Comparison of ENCODE assay signal across 15 cellular contexts in the genomic region with DNA sequence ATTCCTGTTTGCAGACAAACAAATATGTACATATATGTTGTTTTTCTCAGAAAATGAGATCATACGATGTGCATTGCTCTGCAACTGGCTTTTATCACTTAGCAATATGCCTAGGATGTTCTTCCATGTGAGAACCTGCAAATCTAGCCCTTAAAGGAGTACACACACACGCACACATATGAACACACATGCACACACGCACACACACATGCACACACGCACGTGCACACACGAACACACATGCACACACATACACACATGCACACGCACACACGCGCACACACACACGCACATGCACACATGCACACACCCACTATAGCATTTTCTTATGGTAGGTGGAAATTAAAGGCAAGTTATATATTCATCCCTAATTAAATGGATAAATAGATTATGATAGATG. TPM values are rescaled to one million over a fixed set of nuclear protein-coding genes. Genes with fewer than 3 reads are reported as not detected.
DNase-seq lines count a peak whose midpoint lies in the region; ATAC-seq and TF ChIP-seq lines count a peak whose summit lies in the region.
"Had no signal": no experiment of that assay in that cellular context is flagged by ENCODE, and none has a peak within 500 bp of the region (broad histone marks: within the 10 kb centered on the region; RNA-seq: fewer than 3 reads in every experiment).

No MANE protein-coding gene starts in this region.

- no peaks in the 10 kb centered on the region for H3K27me3 ChIP-seq in MM.1S (replicated peaks; ENCODE audit: insufficient read depth, low read length)
- H3K27me3 ChIP-seq in hepatocyte = no peaks in the 10 kb centered on the region

- H3K9me2 ChIP-seq in MM.1S (replicated peaks; ENCODE audit: insufficient read depth, low read length) (no peaks in the 10 kb centered on the region), hepatocyte (replicated peaks; ENCODE audit: insufficient read depth) (no peaks in the 10 kb centered on the region)

- DNase-seq in MM.1S (no peak), T-helper 17 cell (no peak), NCI-H1048 (lab: John Stamatoyannopoulos, UW) (no peak), hepatocyte (ENCODE audit: low spot score) (no peak)
- DNase-seq: BE2C; CD4-positive, alpha-beta memory T cell; DMS79; H9 had no signal

- H3K4me3 Mint-ChIP-seq in T-helper 17 cell = peak overlapping the region; percentile 2
- H3K4me3 Mint-ChIP-seq: CD4-positive, alpha-beta memory T cell; GM23338; H9; IgD-negative memory B cell had no signal

- no peaks in the 10 kb centered on the region for H3K36me3 ChIP-seq in HEK293 (ENCODE audit: control insufficient read depth in 2 of 2, insufficient read depth in 1 of 2, low read length in 2 of 2)
- H3K36me3 ChIP-seq in MM.1S (replicated peaks; ENCODE audit: insufficient read depth, low read length) = no peaks in the 10 kb centered on the region
- no peaks in the 10 kb centered on the region for H3K36me3 ChIP-seq in hepatocyte (replicated peaks; ENCODE audit: insufficient read depth, low read depth)
- H3K36me3 ChIP-seq: BE2C had no signal

- H3F3A ChIP-seq in MM.1S (ENCODE audit: insufficient read depth, low read length) = peaks cover 23% of the 10 kb centered on the region

- 67% methylated on average over 10 of the region's 10 CpGs for WGBS in hepatocyte (ENCODE audit: low lambda C conversion rate, missing lambda C conversion rate)

- H3K27ac ChIP-seq in HEK293 (ENCODE audit: extremely low read depth, low read depth, low read length) = no peak overlapping the region
- peak overlapping the region; percentile 98 for H3K27ac ChIP-seq in MM.1S (ENCODE audit: low read length)
- no peak overlapping the region for H3K27ac ChIP-seq in hepatocyte
- H3K27ac ChIP-seq: C4-2B had no signal

- no peaks in the 10 kb centered on the region for H3K27me3 Mint-ChIP-seq in T-helper 17 cell
- H3K27me3 Mint-ChIP-seq: IgD-negative memory B cell had no signal

- ATAC-seq in T-helper 17 cell (no peak), GM21737 (IDR thresholded peaks at IDR 0.05; ENCODE audit: unreplicated experiment) (no peak)
- ATAC-seq: GM23338 had no signal

- H4K20me1 ChIP-seq in MM.1S (ENCODE audit: insufficient read depth, low read length) = no peaks in the 10 kb centered on the region
- no peaks in the 10 kb centered on the region for H4K20me1 ChIP-seq in hepatocyte (ENCODE audit: insufficient read depth, poor library complexity, severe bottlenecking)

- H3K9ac ChIP-seq in MM.1S (ENCODE audit: low read length) = no peak overlapping the region

- TF ChIP-seq CTCF in HEK293 (tag by site-specific recombination; IDR thresholded peaks at IDR 0.05) (no peak), MM.1S (IDR thresholded peaks at IDR 0.05; ENCODE audit: low read length) (no peak), hepatocyte (IDR thresholded peaks at IDR 0.05; ENCODE audit: poor library complexity) (no peak)

- H3K4me2 ChIP-seq in MM.1S (ENCODE audit: low read depth, low read length) (peak overlapping the region; percentile 32; the same call in 1 of the 2 replicates), hepatocyte (no peak overlapping the region)
- H3K4me2 ChIP-seq: GM23338 had no signal

- no peaks in the 10 kb centered on the region for H3K4me1 ChIP-seq in HEK293 (ENCODE audit: control insufficient read depth, insufficient read depth, low read length)
- peaks cover 23% of the 10 kb centered on the region for H3K4me1 ChIP-seq in MM.1S (ENCODE audit: low read length)
- H3K4me1 ChIP-seq in hepatocyte (ENCODE audit: insufficient read depth) = no peaks in the 10 kb centered on the region
- H3K4me1 ChIP-seq: BE2C had no signal

- H2AFZ ChIP-seq in MM.1S (ENCODE audit: low read length) = no peak overlapping the region
- no peak overlapping the region for H2AFZ ChIP-seq in hepatocyte
- H2AFZ ChIP-seq: GM23338 had no signal

- H3K4me3 ChIP-seq in HEK293 (ENCODE audit: low read depth, low read length) (no peak overlapping the region), MM.1S (ENCODE audit: low read length) (no peak overlapping the region), hepatocyte (no peak overlapping the region)
- H3K4me3 ChIP-seq: GM23338 had no signal

- POLR2A ChIA-PET in HEK293 (lab: Yijun Ruan, JAX) = no interaction called here

- CTCF ChIA-PET in HEK293 (lab: Yijun Ruan, JAX) = no interaction called here

- H3K9me3 ChIP-seq in HEK293 (ENCODE audit: control insufficient read depth, insufficient read depth, low read depth, low read length) = no peaks in the 10 kb centered on the region
- no peaks in the 10 kb centered on the region for H3K9me3 ChIP-seq in MM.1S (replicated peaks; ENCODE audit: insufficient read depth, low read length)
- H3K9me3 ChIP-seq in T-helper 17 cell (ENCODE audit: control insufficient read depth, low read length, poor library complexity, severe bottlenecking) = no peaks in the 10 kb centered on the region
- no peaks in the 10 kb centered on the region for H3K9me3 ChIP-seq in hepatocyte (ENCODE audit: low read depth)
- H3K9me3 ChIP-seq: BE2C had no signal

- no peaks in the 10 kb centered on the region for H3K79me2 ChIP-seq in MM.1S (ENCODE audit: low read length)
- H3K79me2 ChIP-seq in hepatocyte = no peaks in the 10 kb centered on the region

- H3K27ac Mint-ChIP-seq in T-helper 17 cell = no peak overlapping the region
- H3K27ac Mint-ChIP-seq: CD4-positive, alpha-beta memory T cell; GM23338; H9; IgD-negative memory B cell had no signal

- no peaks in the 10 kb centered on the region for H3K36me3 Mint-ChIP-seq in T-helper 17 cell (ENCODE audit: low read depth)
- H3K36me3 Mint-ChIP-seq: CD4-positive, alpha-beta memory T cell; IgD-negative memory B cell had no signal

- H3K4me1 Mint-ChIP-seq in T-helper 17 cell = no peaks in the 10 kb centered on the region
- H3K4me1 Mint-ChIP-seq: CD4-positive, alpha-beta memory T cell; GM23338; H9; IgD-negative memory B cell had no signal

TF ChIP-seq in HEK293, 187 proteins besides CTCF, POLR2A, EP300 and RAD21:
- TF ChIP-seq IKZF3 (tag by site-specific recombination; IDR thresholded peaks at IDR 0.05) (no peak), HOXD13 (CRISPR knock-in tag; IDR thresholded peaks at IDR 0.05; ENCODE audit: borderline replicate concordance) (no peak), ZFP37 (tag by site-specific recombination; IDR thresholded peaks at IDR 0.05) (no peak), ZNF707 (tag by site-specific recombination; IDR thresholded peaks at IDR 0.05) (no peak), ZNF510 (tag by site-specific recombination; IDR thresholded peaks at IDR 0.05; ENCODE audit: insufficient replicate concordance) (no peak)
- TF ChIP-seq, protein P1, sequence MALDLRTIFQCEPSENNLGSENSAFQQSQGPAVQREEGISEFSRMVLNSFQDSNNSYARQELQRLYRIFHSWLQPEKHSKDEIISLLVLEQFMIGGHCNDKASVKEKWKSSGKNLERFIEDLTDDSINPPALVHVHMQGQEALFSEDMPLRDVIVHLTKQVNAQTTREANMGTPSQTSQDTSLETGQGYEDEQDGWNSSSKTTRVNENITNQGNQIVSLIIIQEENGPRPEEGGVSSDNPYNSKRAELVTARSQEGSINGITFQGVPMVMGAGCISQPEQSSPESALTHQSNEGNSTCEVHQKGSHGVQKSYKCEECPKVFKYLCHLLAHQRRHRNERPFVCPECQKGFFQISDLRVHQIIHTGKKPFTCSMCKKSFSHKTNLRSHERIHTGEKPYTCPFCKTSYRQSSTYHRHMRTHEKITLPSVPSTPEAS (tag by site-specific recombination; IDR thresholded peaks at IDR 0.05) = peak; percentile 83
- TF ChIP-seq, protein P2, sequence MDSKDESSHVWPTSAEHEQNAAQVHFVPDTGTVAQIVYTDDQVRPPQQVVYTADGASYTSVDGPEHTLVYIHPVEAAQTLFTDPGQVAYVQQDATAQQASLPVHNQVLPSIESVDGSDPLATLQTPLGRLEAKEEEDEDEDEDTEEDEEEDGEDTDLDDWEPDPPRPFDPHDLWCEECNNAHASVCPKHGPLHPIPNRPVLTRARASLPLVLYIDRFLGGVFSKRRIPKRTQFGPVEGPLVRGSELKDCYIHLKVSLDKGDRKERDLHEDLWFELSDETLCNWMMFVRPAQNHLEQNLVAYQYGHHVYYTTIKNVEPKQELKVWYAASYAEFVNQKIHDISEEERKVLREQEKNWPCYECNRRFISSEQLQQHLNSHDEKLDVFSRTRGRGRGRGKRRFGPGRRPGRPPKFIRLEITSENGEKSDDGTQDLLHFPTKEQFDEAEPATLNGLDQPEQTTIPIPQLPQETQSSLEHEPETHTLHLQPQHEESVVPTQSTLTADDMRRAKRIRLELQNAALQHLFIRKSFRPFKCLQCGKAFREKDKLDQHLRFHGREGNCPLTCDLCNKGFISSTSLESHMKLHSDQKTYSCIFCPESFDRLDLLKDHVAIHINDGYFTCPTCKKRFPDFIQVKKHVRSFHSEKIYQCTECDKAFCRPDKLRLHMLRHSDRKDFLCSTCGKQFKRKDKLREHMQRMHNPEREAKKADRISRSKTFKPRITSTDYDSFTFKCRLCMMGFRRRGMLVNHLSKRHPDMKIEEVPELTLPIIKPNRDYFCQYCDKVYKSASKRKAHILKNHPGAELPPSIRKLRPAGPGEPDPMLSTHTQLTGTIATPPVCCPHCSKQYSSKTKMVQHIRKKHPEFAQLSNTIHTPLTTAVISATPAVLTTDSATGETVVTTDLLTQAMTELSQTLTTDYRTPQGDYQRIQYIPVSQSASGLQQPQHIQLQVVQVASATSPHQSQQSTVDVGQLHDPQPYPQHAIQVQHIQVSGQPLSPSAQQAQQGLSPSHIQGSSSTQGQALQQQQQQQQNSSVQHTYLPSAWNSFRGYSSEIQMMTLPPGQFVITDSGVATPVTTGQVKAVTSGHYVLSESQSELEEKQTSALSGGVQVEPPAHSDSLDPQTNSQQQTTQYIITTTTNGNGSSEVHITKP (tag by site-specific recombination; IDR thresholded peaks at IDR 0.05) = no peak

RNA-seq across cellular contexts. Expression of a gene that starts 8.1 kb away (rescaled TPM):
- not detected for total RNA-seq in T-helper 17 cell
- total RNA-seq in hepatocyte = not detected in 2 replicates
- polyA plus RNA-seq in hepatocyte = 0.34 TPM in 1 of 2 replicates, not detected in the other
- total RNA-seq: CD4-positive, alpha-beta memory T cell; G401; GM23338; H9; HT-29 had no signal
- polyA plus RNA-seq: GM23338, IgD-negative memory B cell had no signal

RNA-seq across cellular contexts. Expression of a gene that starts 42.3 kb away (rescaled TPM):
- total RNA-seq in T-helper 17 cell (10 to 100 TPM; 26.3 to 28.1 TPM), hepatocyte (21.9 and 25.9 TPM in 2 replicates)
- 24.9 and 33.0 TPM in 2 replicates for polyA plus RNA-seq in hepatocyte

RNA-seq across cellular contexts. Expression of a gene that starts 42.4 kb away (rescaled TPM):
- total RNA-seq in T-helper 17 cell = 1 to 10 TPM; 1.9 TPM
- total RNA-seq in hepatocyte = 6.8 and 9.4 TPM in 2 replicates
- 5.1 and 9.7 TPM in 2 replicates for polyA plus RNA-seq in hepatocyte
- total RNA-seq: HT-29 had no signal

RNA-seq across cellular contexts. Expression of a gene that starts 53.2 kb away (rescaled TPM):
- total RNA-seq in T-helper 17 cell (1 to 10 TPM; 5.9 to 6.3 TPM), hepatocyte (9.7 and 11.5 TPM in 2 replicates)
- 5.3 and 6.5 TPM in 2 replicates for polyA plus RNA-seq in hepatocyte

RNA-seq across cellular contexts. Expression of a gene that starts 53.4 kb away (rescaled TPM):
- total RNA-seq in T-helper 17 cell (1 to 10 TPM; 4.4 to 5.4 TPM), hepatocyte (8.0 TPM in 2 replicates)
- 12.3 and 13.5 TPM in 2 replicates for polyA plus RNA-seq in hepatocyte
